Comparison of ENCODE assay signal across 7 cellular contexts in genomic region chr6:34246563-34247391, GRCh38. TPM values are rescaled to one million over a fixed set of nuclear protein-coding genes. Genes with fewer than 3 reads are reported as not detected.
DNase-seq lines count a peak whose midpoint lies in the region; ATAC-seq and TF ChIP-seq lines count a peak whose summit lies in the region.

No MANE protein-coding gene starts in this region.

- no peaks in the 10 kb centered on the region for H3K9me3 ChIP-seq in T-helper 17 cell (ENCODE audit: control insufficient read depth, low read length, poor library complexity, severe bottlenecking)

- no peak for TF ChIP-seq EP300 in Ishikawa (IDR thresholded peaks at IDR 0.05; ENCODE audit: borderline replicate concordance)

- ATAC-seq in T-helper 17 cell (no peak), HG03159 (IDR thresholded peaks at IDR 0.05; ENCODE audit: unreplicated experiment) (no peak)
- no peak for ATAC-seq in central memory CD8-positive, alpha-beta T cell (replicated peaks; ENCODE audit: extremely low read depth, poor library complexity, severe bottlenecking)
- ATAC-seq in activated CD4-positive, CD25-positive, alpha-beta regulatory T cell treated with anti-CD3 and anti-CD28 coated beads, Interleukin-2, amount 50 U/mL, for 24 hours: no peak

- TF ChIP-seq CTCF in nephron progenitor cell (IDR thresholded peaks at IDR 0.05): peak; percentile 39

- H3K4me3 Mint-ChIP-seq in T-helper 17 cell: peak overlapping the region; percentile 94
- H3K4me3 Mint-ChIP-seq in central memory CD8-positive, alpha-beta T cell: peak overlapping the region; percentile 93
- no peak overlapping the region for H3K4me3 Mint-ChIP-seq in nephron progenitor cell

- H3K27ac Mint-ChIP-seq in T-helper 17 cell: peak overlapping the region; percentile 93
- H3K27ac Mint-ChIP-seq in central memory CD8-positive, alpha-beta T cell (ENCODE audit: low read depth): no peak overlapping the region
- H3K27ac Mint-ChIP-seq in nephron progenitor cell: peak overlapping the region; percentile 89

- peak; percentile 35 for DNase-seq in GDM1 (lab: John Stamatoyannopoulos, UW)
- peak in 2 of 3 donors; percentile 28 to 29 for DNase-seq in T-helper 17 cell
- DNase-seq in central memory CD8-positive, alpha-beta T cell (ENCODE audit: low spot score in 2 of 2): peak in 1 of 2 donors; percentile 21
- DNase-seq in nephron progenitor cell: peak; percentile 58

- H3K4me1 Mint-ChIP-seq in T-helper 17 cell (peaks cover 37% of the 10 kb centered on the region), nephron progenitor cell (peaks cover 47% of the 10 kb centered on the region)
- peaks cover 57% of the 10 kb centered on the region for H3K4me1 Mint-ChIP-seq in central memory CD8-positive, alpha-beta T cell

- peak; percentile 23; the same call in 1 of the 2 replicates for TF ChIP-seq RAD21 in Ishikawa (IDR thresholded peaks at IDR 0.05; ENCODE audit: low read depth)

- no peaks in the 10 kb centered on the region for H3K9me3 Mint-ChIP-seq in central memory CD8-positive, alpha-beta T cell
- H3K9me3 Mint-ChIP-seq in nephron progenitor cell: no peaks in the 10 kb centered on the region

- H3K36me3 Mint-ChIP-seq in T-helper 17 cell (ENCODE audit: low read depth) (peaks cover 4% of the 10 kb centered on the region), nephron progenitor cell (ENCODE audit: low read depth) (peaks cover 24% of the 10 kb centered on the region)
- peaks cover 34% of the 10 kb centered on the region for H3K36me3 Mint-ChIP-seq in central memory CD8-positive, alpha-beta T cell (ENCODE audit: insufficient read depth)

- no peaks in the 10 kb centered on the region for H3K27me3 Mint-ChIP-seq in T-helper 17 cell
- H3K27me3 Mint-ChIP-seq in central memory CD8-positive, alpha-beta T cell: no peaks in the 10 kb centered on the region
- peaks cover 4% of the 10 kb centered on the region for H3K27me3 Mint-ChIP-seq in nephron progenitor cell (ENCODE audit: low read depth, poor library complexity)

TF ChIP-seq in Ishikawa, 13 proteins besides CTCF, POLR2A, EP300 and RAD21:
- TF ChIP-seq TCF12 (IDR thresholded peaks at IDR 0.05; ENCODE audit: low read depth): no peak
- no peak for TF ChIP-seq FOXM1 (IDR thresholded peaks at IDR 0.05; ENCODE audit: borderline replicate concordance, low read depth)
- TF ChIP-seq MAX (IDR thresholded peaks at IDR 0.05): no peak
- no peak for TF ChIP-seq REST (IDR thresholded peaks at IDR 0.05; ENCODE audit: low read depth)
- no peak for TF ChIP-seq TEAD4 (IDR thresholded peaks at IDR 0.05)
- TF ChIP-seq NFIC (IDR thresholded peaks at IDR 0.05): no peak

RNA-seq across cellular contexts. Expression of gene SMIM29, which starts 2.0 kb away (rescaled TPM):
- 10 to 100 TPM; 24.3 to 29.2 TPM for total RNA-seq in T-helper 17 cell

RNA-seq across cellular contexts. Expression of gene HMGA1, which starts 10.1 kb away (rescaled TPM):
- 10 to 100 TPM; 87.5 to 90.3 TPM for total RNA-seq in T-helper 17 cell
